In the genomic region with DNA sequence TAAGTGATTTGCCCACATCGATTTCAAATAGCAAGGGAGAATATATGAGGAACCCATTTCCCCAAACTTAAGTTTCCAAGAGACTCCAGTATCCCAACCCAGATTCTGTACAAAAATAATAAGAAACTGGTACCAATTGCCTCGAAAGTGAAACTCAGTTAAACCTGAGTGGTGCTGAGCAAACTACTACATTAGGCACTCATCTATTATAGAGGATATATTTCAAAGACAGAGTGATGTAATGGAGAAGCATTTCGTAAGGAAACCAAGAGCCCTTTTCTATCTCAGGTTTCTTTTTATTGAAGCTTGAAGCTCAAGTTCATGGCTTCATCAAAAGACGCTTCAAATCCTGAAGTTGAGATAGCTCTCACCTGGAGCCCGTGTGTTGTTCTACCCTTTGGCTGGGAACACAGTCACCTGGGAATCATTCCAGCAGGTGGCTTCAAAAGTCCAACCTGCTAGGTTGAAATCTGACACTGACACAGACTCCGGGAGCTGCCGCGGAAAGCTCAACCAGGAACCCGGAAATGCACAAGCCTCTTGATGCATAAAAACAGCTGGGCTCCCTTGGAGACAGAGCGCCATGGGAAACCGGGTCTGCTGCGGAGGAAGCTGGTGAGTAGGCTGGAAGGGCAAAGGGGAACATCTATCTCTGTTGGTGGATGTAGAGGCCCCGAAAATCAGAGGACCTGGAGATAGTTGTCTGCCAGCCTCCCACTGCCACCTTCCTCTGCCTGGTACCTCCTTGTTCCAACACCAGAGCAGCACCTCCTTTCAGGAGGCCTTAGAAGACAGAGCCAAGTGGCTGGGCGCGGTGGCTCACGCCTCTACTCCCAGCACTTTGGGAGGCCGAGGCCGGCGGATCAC, we compare ENCODE assay signal across 9 cellular contexts. TPM values are rescaled to one million over a fixed set of nuclear protein-coding genes. Genes with fewer than 3 reads are reported as not detected.
DNase-seq lines count a peak whose midpoint lies in the region; ATAC-seq and TF ChIP-seq lines count a peak whose summit lies in the region.
"Had no signal": no experiment of that assay in that cellular context is flagged by ENCODE, and none has a peak within 500 bp of the region (broad histone marks: within the 10 kb centered on the region; RNA-seq: fewer than 3 reads in every experiment).

A gene with protein sequence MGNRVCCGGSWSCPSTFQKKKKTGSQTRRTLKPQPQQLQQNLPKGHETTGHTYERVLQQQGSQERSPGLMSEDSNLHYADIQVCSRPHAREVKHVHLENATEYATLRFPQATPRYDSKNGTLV (plus strand): TSS at position 524 of the 867 bp plus-strand sequence. CDS start 60 bp downstream, at position 584.

- in situ Hi-C loops in HAP-1 (cut with MboI; ENCODE audit: low sequenced_read_pairs), result no loop called here

- no peak within 1 kb of the TSS for H3K27ac Mint-ChIP-seq in nephron progenitor cell

- H3K4me1 ChIP-seq in HAP-1, result peaks cover 8% of the 10 kb centered on the region

- H3K9me3 Mint-ChIP-seq in nephron progenitor cell, result no peaks in the 10 kb centered on the region

- H3K4me3 ChIP-seq in epithelial cell of proximal tubule (ENCODE audit: low read depth, low read length) (peak within 1 kb of the TSS; percentile 66), HAP-1 (no peak within 1 kb of the TSS)

- H3K36me3 ChIP-seq in HAP-1 (replicated peaks), result no peaks in the 10 kb centered on the region

- H3K27me3 ChIP-seq in HAP-1 (ENCODE audit: low read depth), result no peaks in the 10 kb centered on the region

- H3K27me3 Mint-ChIP-seq in nephron progenitor cell (ENCODE audit: low read depth, poor library complexity), result peaks cover 24% of the 10 kb centered on the region

- no peaks in the 10 kb centered on the region for H3K36me3 Mint-ChIP-seq in nephron progenitor cell (ENCODE audit: low read depth)

- no peak within 1 kb of the TSS for H3K4me3 Mint-ChIP-seq in nephron progenitor cell

- ATAC-seq in HG02938 (IDR thresholded peaks at IDR 0.05; ENCODE audit: unreplicated experiment) (no peak), HG03571 (IDR thresholded peaks at IDR 0.05; ENCODE audit: unreplicated experiment) (no peak)

- TF ChIP-seq CTCF in epithelial cell of proximal tubule (conservative IDR thresholded peaks at IDR 0.05; ENCODE audit: low read depth, low read length), result peak; percentile 8
- TF ChIP-seq CTCF in nephron progenitor cell (IDR thresholded peaks at IDR 0.05), result no peak

- no peaks in the 10 kb centered on the region for H3K9me3 ChIP-seq in HAP-1

- H3K4me1 Mint-ChIP-seq in nephron progenitor cell, result peaks cover 35% of the 10 kb centered on the region

- DNase-seq in ELR (ENCODE audit: low read depth) (peak; percentile 35), NCI-H2171 (lab: John Stamatoyannopoulos, UW) (peak; percentile 96), epithelial cell of proximal tubule (ENCODE audit: low read depth) (no peak), nephron progenitor cell (peak; percentile 57), HAP-1 (ENCODE audit: low spot score in 2 of 2) (no peak)
- DNase-seq in activated CD8-positive, alpha-beta memory T cell treated with anti-CD3 and anti-CD28 coated beads, Interleukin-2, amount 50 U/mL, for 48 hours, result no peak
- DNase-seq: left cardiac atrium had no signal

RNA-seq across cellular contexts. Expression of the gene that starts here (rescaled TPM):
- total RNA-seq in epithelial cell of proximal tubule, result 4.0 and 5.0 TPM in 2 replicates

Comparison
In these comparisons a context has a peak if more than half of its experiments do, and no peak if none do; other contexts are left out.
1. DNase-seq: peak in ELR (single experiment), NCI-H2171 (single experiment) and nephron progenitor cell (single experiment); none in epithelial cell of proximal tubule (single experiment), activated CD8-positive, alpha-beta memory T cell treated with anti-CD3 and anti-CD28 coated beads, Interleukin-2, amount 50 U/mL, for 48 hours (single experiment) and HAP-1 (0 of 2).